1 cellular context compared by ENCODE assay signal in the genomic region with DNA sequence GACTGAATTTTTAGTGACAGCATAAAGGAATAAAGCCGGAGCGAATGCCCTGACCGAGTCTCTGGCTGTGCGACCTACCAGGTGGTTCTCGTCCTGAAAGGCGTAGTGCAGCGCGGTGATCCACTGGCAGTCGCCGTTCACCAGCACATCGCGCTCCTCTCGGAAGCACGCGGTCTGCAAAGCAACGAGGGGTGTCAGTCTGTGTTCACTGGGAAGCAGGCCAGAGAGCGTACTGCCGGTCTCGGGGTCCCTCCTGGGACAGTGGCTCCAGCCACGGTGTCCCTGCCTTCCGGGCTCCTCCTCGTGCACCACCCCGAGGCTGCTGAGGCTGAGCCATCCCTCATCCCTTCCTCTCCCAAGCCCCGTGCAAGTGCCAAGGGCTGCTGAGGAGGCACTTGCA.
TF ChIP-seq lines count a peak whose summit lies in the region.

No MANE protein-coding gene starts in this region.

TF ChIP-seq in WTC11, 78 proteins besides CTCF, POLR2A, EP300 and RAD21 (continued from another document):
- TF ChIP-seq, protein P1, sequence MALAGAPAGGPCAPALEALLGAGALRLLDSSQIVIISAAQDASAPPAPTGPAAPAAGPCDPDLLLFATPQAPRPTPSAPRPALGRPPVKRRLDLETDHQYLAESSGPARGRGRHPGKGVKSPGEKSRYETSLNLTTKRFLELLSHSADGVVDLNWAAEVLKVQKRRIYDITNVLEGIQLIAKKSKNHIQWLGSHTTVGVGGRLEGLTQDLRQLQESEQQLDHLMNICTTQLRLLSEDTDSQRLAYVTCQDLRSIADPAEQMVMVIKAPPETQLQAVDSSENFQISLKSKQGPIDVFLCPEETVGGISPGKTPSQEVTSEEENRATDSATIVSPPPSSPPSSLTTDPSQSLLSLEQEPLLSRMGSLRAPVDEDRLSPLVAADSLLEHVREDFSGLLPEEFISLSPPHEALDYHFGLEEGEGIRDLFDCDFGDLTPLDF (CRISPR knock-in tag; IDR thresholded peaks at IDR 0.05), result no peak
- TF ChIP-seq JAZF1 (CRISPR knock-in tag; IDR thresholded peaks at IDR 0.05), result no peak
- TF ChIP-seq, protein P2, sequence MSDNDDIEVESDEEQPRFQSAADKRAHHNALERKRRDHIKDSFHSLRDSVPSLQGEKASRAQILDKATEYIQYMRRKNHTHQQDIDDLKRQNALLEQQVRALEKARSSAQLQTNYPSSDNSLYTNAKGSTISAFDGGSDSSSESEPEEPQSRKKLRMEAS (CRISPR knock-in tag; IDR thresholded peaks at IDR 0.05), result no peak
